19 cellular contexts compared by ENCODE assay signal in genomic region chr3:48082580-48083187, GRCh38.
DNase-seq lines count a peak whose midpoint lies in the region; ATAC-seq and TF ChIP-seq lines count a peak whose summit lies in the region.
"Had no signal": no experiment of that assay in that cellular context is flagged by ENCODE, and none has a peak within 500 bp of the region (broad histone marks: within the 10 kb centered on the region; RNA-seq: fewer than 3 reads in every experiment).

No MANE protein-coding gene starts in this region.

- H3K27ac ChIP-seq in left ventricle myocardium inferior (replicated peaks) (peak overlapping the region; percentile 3), right atrium auricular region (peak overlapping the region in 1 of 2 donors; percentile 25), psoas muscle (peak overlapping the region; percentile 99), thoracic aorta (peak overlapping the region; percentile 51 to 58)
- H3K27ac ChIP-seq in CD4-positive, alpha-beta T cell (ENCODE audit: low read depth, low read length) = no peak overlapping the region
- H3K27ac ChIP-seq: 22Rv1, GM23248, Peyer's patch had no signal

- H3K36me3 Mint-ChIP-seq in endothelial cell (ENCODE audit: low read depth, unreplicated experiment) = no peaks in the 10 kb centered on the region
- H3K36me3 Mint-ChIP-seq in CD4-positive, alpha-beta T cell (ENCODE audit: low read depth) = peaks cover 21% of the 10 kb centered on the region
- peaks cover 17% of the 10 kb centered on the region for H3K36me3 Mint-ChIP-seq in activated CD4-positive, alpha-beta T cell treated with anti-CD3 and anti-CD28 coated beads, Interleukin-2, amount 10 ng/mL, durations not matched to agents 24 days and 14 days (ENCODE audit: low read depth)

- H3K4me1 ChIP-seq in left ventricle myocardium inferior (peaks cover 97% of the 10 kb centered on the region), right atrium auricular region (peaks cover 0 to 64% of the 10 kb centered on the region in 2 donors), psoas muscle (peaks cover 76% of the 10 kb centered on the region), thoracic aorta (ENCODE audit: control insufficient read depth in 1 of 2, low read depth in 2 of 2) (peaks cover 40 to 87% of the 10 kb centered on the region in 2 donors)
- H3K4me1 ChIP-seq: BE2C had no signal

- TF ChIP-seq CTCF in left ventricle myocardium inferior (IDR thresholded peaks at IDR 0.05; ENCODE audit: borderline replicate concordance) (no peak), right atrium auricular region (IDR thresholded peaks at IDR 0.05) (no peak), endothelial cell (IDR thresholded peaks at IDR 0.05; ENCODE audit: unreplicated experiment) (no peak), psoas muscle (IDR thresholded peaks at IDR 0.05) (no peak), thoracic aorta (IDR thresholded peaks at IDR 0.05) (no peak)
- TF ChIP-seq CTCF in CD4-positive, alpha-beta T cell (IDR thresholded peaks at IDR 0.05) = no peak

- peak overlapping the region; percentile 26 for H3K27ac Mint-ChIP-seq in endothelial cell (ENCODE audit: unreplicated experiment)
- no peak overlapping the region for H3K27ac Mint-ChIP-seq in CD4-positive, alpha-beta T cell
- no peak overlapping the region for H3K27ac Mint-ChIP-seq in activated CD4-positive, alpha-beta T cell treated with anti-CD3 and anti-CD28 coated beads, Interleukin-2, amount 10 ng/mL, durations not matched to agents 24 days and 14 days

- DNase-seq in left ventricle myocardium inferior (no peak), right atrium auricular region (ENCODE audit: low spot score) (no peak), endothelial cell (ENCODE audit: low spot score) (no peak), psoas muscle (no peak), thoracic aorta (ENCODE audit: low spot score) (no peak), SIG-M5 (lab: John Stamatoyannopoulos, UW) (no peak)
- DNase-seq in CD4-positive, alpha-beta T cell = no peak
- DNase-seq in activated CD4-positive, alpha-beta T cell treated with anti-CD3 and anti-CD28 coated beads, Interleukin-2, amount 10 ng/mL, durations not matched to agents 24 days and 14 days = no peak
- DNase-seq: BE2C; Calu3; CD4-positive, alpha-beta memory T cell; KG1; NCI-H1436 treated with DMSO at 0.1 percent for 48 hours; NCI-H2081; NCI-H510A treated with DMSO at 0.1 percent for 48 hours; Peyer's patch had no signal

- H3K9me3 ChIP-seq in left ventricle myocardium inferior (replicated peaks) (no peaks in the 10 kb centered on the region), right atrium auricular region (no peaks in the 10 kb centered on the region), psoas muscle (no peaks in the 10 kb centered on the region), thoracic aorta (no peaks in the 10 kb centered on the region)
- H3K9me3 ChIP-seq in CD4-positive, alpha-beta T cell (ENCODE audit: control insufficient read depth, low read length) = no peaks in the 10 kb centered on the region
- H3K9me3 ChIP-seq: BE2C, Peyer's patch had no signal

- no peak overlapping the region for H3K4me3 ChIP-seq in left ventricle myocardium inferior
- no peak overlapping the region for H3K4me3 ChIP-seq in right atrium auricular region
- no peak overlapping the region for H3K4me3 ChIP-seq in psoas muscle
- no peak overlapping the region for H3K4me3 ChIP-seq in thoracic aorta
- H3K4me3 ChIP-seq: GM23248, Peyer's patch had no signal

- no peaks in the 10 kb centered on the region for H3K27me3 ChIP-seq in left ventricle myocardium inferior (ENCODE audit: low read depth)
- no peaks in the 10 kb centered on the region for H3K27me3 ChIP-seq in right atrium auricular region
- H3K27me3 ChIP-seq in psoas muscle (ENCODE audit: insufficient read depth in 3 of 3, low read length in 2 of 3) = no peaks in the 10 kb centered on the region
- no peaks in the 10 kb centered on the region for H3K27me3 ChIP-seq in thoracic aorta (replicated peaks; ENCODE audit: insufficient read depth)
- no peaks in the 10 kb centered on the region for H3K27me3 ChIP-seq in CD4-positive, alpha-beta T cell (ENCODE audit: control insufficient read depth, insufficient read depth, low read length)
- H3K27me3 ChIP-seq: BE2C, Peyer's patch had no signal

- no peak overlapping the region for H3K4me3 Mint-ChIP-seq in endothelial cell (ENCODE audit: unreplicated experiment)
- H3K4me3 Mint-ChIP-seq in CD4-positive, alpha-beta T cell = no peak overlapping the region
- no peak overlapping the region for H3K4me3 Mint-ChIP-seq in activated CD4-positive, alpha-beta T cell treated with anti-CD3 and anti-CD28 coated beads, Interleukin-2, amount 10 ng/mL, durations not matched to agents 24 days and 14 days

- H3K9me3 Mint-ChIP-seq in endothelial cell (ENCODE audit: unreplicated experiment) = no peaks in the 10 kb centered on the region
- H3K9me3 Mint-ChIP-seq in CD4-positive, alpha-beta T cell = no peaks in the 10 kb centered on the region
- no peaks in the 10 kb centered on the region for H3K9me3 Mint-ChIP-seq in activated CD4-positive, alpha-beta T cell treated with anti-CD3 and anti-CD28 coated beads, Interleukin-2, amount 10 ng/mL, durations not matched to agents 24 days and 14 days
- H3K9me3 Mint-ChIP-seq: CD4-positive, alpha-beta memory T cell had no signal

- no peaks in the 10 kb centered on the region for H3K27me3 Mint-ChIP-seq in endothelial cell (ENCODE audit: unreplicated experiment)
- no peaks in the 10 kb centered on the region for H3K27me3 Mint-ChIP-seq in CD4-positive, alpha-beta T cell
- H3K27me3 Mint-ChIP-seq in activated CD4-positive, alpha-beta T cell treated with anti-CD3 and anti-CD28 coated beads, Interleukin-2, amount 10 ng/mL, durations not matched to agents 24 days and 14 days = no peaks in the 10 kb centered on the region
- H3K27me3 Mint-ChIP-seq: CD4-positive, alpha-beta memory T cell had no signal

- H3K4me1 Mint-ChIP-seq in endothelial cell (ENCODE audit: unreplicated experiment) = peaks cover 22% of the 10 kb centered on the region
- peaks cover 31% of the 10 kb centered on the region for H3K4me1 Mint-ChIP-seq in CD4-positive, alpha-beta T cell (ENCODE audit: low read depth)
- H3K4me1 Mint-ChIP-seq in activated CD4-positive, alpha-beta T cell treated with anti-CD3 and anti-CD28 coated beads, Interleukin-2, amount 10 ng/mL, durations not matched to agents 24 days and 14 days = peaks cover 19% of the 10 kb centered on the region

- H3K36me3 ChIP-seq in left ventricle myocardium inferior (peaks cover 3% of the 10 kb centered on the region), right atrium auricular region (peaks cover 8% of the 10 kb centered on the region), psoas muscle (ENCODE audit: insufficient read depth in 1 of 2, low read depth in 1 of 2) (peaks cover 0 to 12% of the 10 kb centered on the region in 2 donors), thoracic aorta (no peaks in the 10 kb centered on the region)
- H3K36me3 ChIP-seq: BE2C, Peyer's patch had no signal

- intact Hi-C loops in left ventricle myocardium inferior (cut with micrococcal nuclease) (loop anchor here (10.0 kb wide), 1 partner anchor 88 kb away; no protein-coding TSS in a partner anchor), psoas muscle (cut with DNase I) (loop anchor here in 1 of 2 donors (5.0 kb wide), 1 partner anchor 40 kb away; no protein-coding TSS in a partner anchor)
- intact Hi-C loops in CD4-positive, alpha-beta T cell (cut with DNase I, micrococcal nuclease) = loop anchor here in 1 of 2 experiments (10.0 kb wide), 1 partner anchor 568 kb away; the partner anchor contains the start of gene ELP6
- intact Hi-C loops in activated CD4-positive, alpha-beta T cell treated with anti-CD3 and anti-CD28 coated beads, Interleukin-2, amount 10 ng/mL, durations not matched to agents 24 days and 14 days (cut with micrococcal nuclease) = loop anchor here (10.0 kb wide), 1 partner anchor 382 kb away; a partner anchor contains a TSS

- POLR2A ChIA-PET in CD4-positive, alpha-beta T cell (lab: Charles Lee) = no interaction called here

- ATAC-seq in psoas muscle (no peak), thoracic aorta (ENCODE audit: insufficient number of reproducible peaks, low FRiP score, low read depth) (no peak)
- ATAC-seq in CD4-positive, alpha-beta T cell (ENCODE audit: poor library complexity) = no peak
- ATAC-seq: Right ventricle myocardium inferior had no signal

- CTCF ChIA-PET in CD4-positive, alpha-beta T cell (lab: Charles Lee) = no interaction called here

- WGBS in psoas muscle, 3 donors = 69 to 86% (median 75%) methylated on average over 4 of the region's 4 CpGs
